In the genomic region with DNA sequence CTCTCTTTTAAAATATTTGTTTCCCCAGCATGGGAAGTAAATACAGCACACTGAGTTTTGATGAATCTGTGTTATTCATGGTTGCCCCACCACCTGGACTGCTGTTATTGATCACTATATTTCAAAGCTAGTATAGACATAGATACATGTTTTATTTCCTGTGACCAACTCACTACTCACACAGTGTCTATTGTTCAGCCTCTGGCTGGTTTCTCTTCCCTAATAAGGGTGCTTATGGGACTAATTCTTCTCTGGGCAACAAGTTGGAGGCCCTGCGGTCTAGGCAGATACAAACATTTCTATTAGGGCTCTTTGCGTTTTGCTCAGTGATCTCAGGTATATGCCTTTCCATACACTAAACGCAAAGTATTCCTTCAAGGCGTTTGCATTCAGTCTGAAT, we compare ENCODE assay signal across 19 cellular contexts.
A peak's percentile ranks its signal among the peaks of the same experiment; 100 is the strongest.
DNase-seq lines count a peak whose midpoint lies in the region; ATAC-seq, FAIRE-seq and TF ChIP-seq lines count a peak whose summit lies in the region.
"Had no signal": no experiment of that assay in that cellular context is flagged by ENCODE, and none has a peak within 500 bp of the region (broad histone marks: within the 10 kb centered on the region; RNA-seq: fewer than 3 reads in every experiment).

No MANE protein-coding gene starts in this region.

- WGBS in GM12878 (ENCODE audit: insufficient coverage, insufficient replicate concordance, low lambda C conversion rate, missing lambda C conversion rate): 78% methylated on average over 4 of the region's 4 CpGs

- H3K27ac ChIP-seq in A673 (ENCODE audit: low read depth, low read length, poor library complexity, severe bottlenecking) (peak overlapping the region; percentile 47), GM12878 (ENCODE audit: control insufficient read depth, insufficient read depth) (no peak overlapping the region)

- no peak for TF ChIP-seq POLR2A in GM12878 (IDR thresholded peaks at IDR 0.05; ENCODE audit: low read depth, low read length)

- H4K20me1 ChIP-seq in GM12878 (ENCODE audit: control insufficient read depth, insufficient read depth): no peaks in the 10 kb centered on the region
- H4K20me1 ChIP-seq: BLaER1 treated with 17β-estradiol and CSF1 and Interleukin-3, amounts not matched to agents 10 nM and 100 nM had no signal

- no peaks in the 10 kb centered on the region for H3K9me3 ChIP-seq in A673 (ENCODE audit: low read depth, low read length, poor library complexity, severe bottlenecking)
- no peaks in the 10 kb centered on the region; the same call in 2 of the 3 replicates for H3K9me3 ChIP-seq in GM12878 (replicated peaks; ENCODE audit: control insufficient read depth, insufficient read depth, low read length)
- H3K9me3 ChIP-seq: BE2C, HAP-1 had no signal

- H3K36me3 ChIP-seq in A673 (ENCODE audit: insufficient read depth, low read length, poor library complexity, severe bottlenecking) (no peaks in the 10 kb centered on the region), GM12878 (ENCODE audit: control insufficient read depth in 2 of 2, insufficient read depth in 2 of 2, low read length in 1 of 2) (no peaks in the 10 kb centered on the region)
- H3K36me3 ChIP-seq: BE2C; BLaER1 treated with 17β-estradiol and CSF1 and Interleukin-3, amounts not matched to agents 10 nM and 100 nM; HAP-1 had no signal

- H3K9ac ChIP-seq in GM12878 (ENCODE audit: control insufficient read depth, insufficient read depth, low read length): no peak overlapping the region
- H3K9ac ChIP-seq: BLaER1 treated with 17β-estradiol and CSF1 and Interleukin-3, amounts not matched to agents 10 nM and 100 nM had no signal

- DNase-seq in A673 (ENCODE audit: low spot score): no peak
- peak; percentile 45 for DNase-seq in COLO829 (ENCODE audit: low spot score)
- DNase-seq in GM12878 (ENCODE audit: low read depth, low spot score): no peak
- no peak for DNase-seq in hepatic stellate cell (ENCODE audit: low spot score)
- DNase-seq in amniotic stem cell (lab: John Stamatoyannopoulos, UW): no peak
- no peak for DNase-seq in AML-193 (lab: John Stamatoyannopoulos, UW)
- DNase-seq: BE2C; Calu3; CD4-positive, alpha-beta T cell; CD8-positive, alpha-beta memory T cell; COR-L47; DMS153; DND-41; GOT3; HFFc6 had no signal

- peak; percentile 54 for ATAC-seq in GM12878

- no peak for TF ChIP-seq CTCF in A673 (conservative IDR thresholded peaks at IDR 0.05; ENCODE audit: low read depth, low read length)
- no peak for TF ChIP-seq CTCF in GM12878 (IDR thresholded peaks at IDR 0.05 in 2 of 3, conservative IDR thresholded peaks at IDR 0.05 in 1 of 3; ENCODE audit: control insufficient read depth in 2 of 3, extremely low read depth in 1 of 3, insufficient read depth in 1 of 3, low read depth in 3 of 3, low read length in 3 of 3)

- TF ChIP-seq RAD21 in GM12878 (IDR thresholded peaks at IDR 0.05; ENCODE audit: insufficient read depth, low read depth, low read length): no peak

- no peak for FAIRE-seq in GM12878 (lab: Jason Lieb, UNC)
- FAIRE-seq: G401.6, H54 had no signal

- POLR2A ChIA-PET in A673 (lab: Charles Lee; ENCODE audit: low non-redundant PET) (no interaction called here), GM12878 (lab: Charles Lee) (no interaction called here)

- TF ChIP-seq EP300 in GM12878 (IDR thresholded peaks at IDR 0.05; ENCODE audit: borderline replicate concordance in 1 of 2, control insufficient read depth in 1 of 2, low read depth in 2 of 2, low read length in 2 of 2): no peak

- H3K4me1 ChIP-seq in A673 (ENCODE audit: insufficient read depth, low read length, poor library complexity, severe bottlenecking) (peaks cover 65% of the 10 kb centered on the region), GM12878 (ENCODE audit: control insufficient read depth, insufficient read depth, low read length) (no peaks in the 10 kb centered on the region)
- H3K4me1 ChIP-seq: BE2C, HAP-1 had no signal

- H3K27me3 ChIP-seq in A673 (replicated peaks; ENCODE audit: insufficient read depth, low read depth, low read length, poor library complexity) (no peaks in the 10 kb centered on the region), GM12878 (replicated peaks in 1 of 2; ENCODE audit: control insufficient read depth in 2 of 2, insufficient read depth in 2 of 2, low read length in 1 of 2) (no peaks in the 10 kb centered on the region)
- H3K27me3 ChIP-seq: BE2C; BLaER1 treated with 17β-estradiol and CSF1 and Interleukin-3, amounts not matched to agents 10 nM and 100 nM had no signal

- SMC1A ChIA-PET in GM12878 (lab: Charles Lee; ENCODE audit: uncharacterized antibody, unreplicated experiment): no interaction called here

- RAD21 ChIA-PET in GM12878 (lab: Charles Lee; ENCODE audit: unreplicated experiment): no interaction called here

- CTCF ChIA-PET in A673 (lab: Charles Lee) (no interaction called here), GM12878 (lab: Yijun Ruan, JAX) (interaction anchor here (0.6 kb wide), 1 partner anchor 10 kb away, joined by 3 read pairs; no protein-coding TSS in a partner anchor)

- H2AFZ ChIP-seq in GM12878 (ENCODE audit: control insufficient read depth, low read depth, low read length): no peak overlapping the region

- intact Hi-C loops in A673 (cut with micrococcal nuclease; ENCODE audit: unreplicated experiment): no loop called here
- intact Hi-C loops in GM12878 (cut with micrococcal nuclease; ENCODE audit: unreplicated experiment): no loop called here

- in situ Hi-C loops in GM12878 (cut with MboI): no loop called here

- no peak overlapping the region for H3K4me2 ChIP-seq in GM12878 (ENCODE audit: control insufficient read depth, insufficient read depth)

- no TSS peak for BruUV-seq in A673 (replicated peaks; lab: Mats Ljungman, UMichigan)
- no TSS peak for BruUV-seq in GM12878 (replicated peaks; lab: Mats Ljungman, UMichigan)

- H3K4me3 ChIP-seq in A673 (ENCODE audit: low read depth, low read length, poor library complexity, severe bottlenecking) (no peak overlapping the region), GM12878 (no peak overlapping the region)
- H3K4me3 ChIP-seq: BLaER1 treated with 17β-estradiol and CSF1 and Interleukin-3, amounts not matched to agents 10 nM and 100 nM; HAP-1 had no signal

- no peaks in the 10 kb centered on the region for H3K79me2 ChIP-seq in GM12878 (ENCODE audit: control insufficient read depth, insufficient read depth, low read length)

TF ChIP-seq in GM12878, 131 proteins besides CTCF, POLR2A, EP300 and RAD21 (continues in another document):
- TF ChIP-seq, protein P1, sequence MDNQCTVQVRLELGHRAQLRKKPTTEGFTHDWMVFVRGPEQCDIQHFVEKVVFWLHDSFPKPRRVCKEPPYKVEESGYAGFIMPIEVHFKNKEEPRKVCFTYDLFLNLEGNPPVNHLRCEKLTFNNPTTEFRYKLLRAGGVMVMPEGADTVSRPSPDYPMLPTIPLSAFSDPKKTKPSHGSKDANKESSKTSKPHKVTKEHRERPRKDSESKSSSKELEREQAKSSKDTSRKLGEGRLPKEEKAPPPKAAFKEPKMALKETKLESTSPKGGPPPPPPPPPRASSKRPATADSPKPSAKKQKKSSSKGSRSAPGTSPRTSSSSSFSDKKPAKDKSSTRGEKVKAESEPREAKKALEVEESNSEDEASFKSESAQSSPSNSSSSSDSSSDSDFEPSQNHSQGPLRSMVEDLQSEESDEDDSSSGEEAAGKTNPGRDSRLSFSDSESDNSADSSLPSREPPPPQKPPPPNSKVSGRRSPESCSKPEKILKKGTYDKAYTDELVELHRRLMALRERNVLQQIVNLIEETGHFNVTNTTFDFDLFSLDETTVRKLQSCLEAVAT (IDR thresholded peaks at IDR 0.05): no peak
- TF ChIP-seq SUZ12 (IDR thresholded peaks at IDR 0.05; ENCODE audit: unreplicated experiment): no peak
- no peak for TF ChIP-seq TARDBP (IDR thresholded peaks at IDR 0.05; ENCODE audit: borderline replicate concordance)
- no peak for TF ChIP-seq KLF5 (IDR thresholded peaks at IDR 0.05; ENCODE audit: partially characterized antibody)
- TF ChIP-seq SREBF2 (IDR thresholded peaks at IDR 0.05; ENCODE audit: low read length): no peak
- no peak for TF ChIP-seq RFX5 (IDR thresholded peaks at IDR 0.05; ENCODE audit: low read depth, low read length)
- no peak for TF ChIP-seq MTA2 (IDR thresholded peaks at IDR 0.05; ENCODE audit: low read depth)
- TF ChIP-seq CBX5 (IDR thresholded peaks at IDR 0.05; ENCODE audit: low read depth): no peak
- no peak for TF ChIP-seq YY1 (IDR thresholded peaks at IDR 0.05; ENCODE audit: low read depth, low read length)
- no peak for TF ChIP-seq SP1 (IDR thresholded peaks at IDR 0.05; ENCODE audit: low read depth, low read length)
- TF ChIP-seq ZNF687 (IDR thresholded peaks at IDR 0.05): no peak
- no peak for TF ChIP-seq MEF2B (IDR thresholded peaks at IDR 0.05; ENCODE audit: partially characterized antibody, poor library complexity, severe bottlenecking)
